Comparison of ENCODE assay signal across 1 cellular context in genomic region chr17:61248399-61248798, GRCh38.
TF ChIP-seq lines count a peak whose summit lies in the region.

No MANE protein-coding gene starts in this region.

TF ChIP-seq in GM23338, 12 proteins besides CTCF, POLR2A, EP300 and RAD21 (continued from another document):
- no peak for TF ChIP-seq ZNF462 (CRISPR knock-in tag; IDR thresholded peaks at IDR 0.05)
- TF ChIP-seq ZNF114 (CRISPR knock-in tag; IDR thresholded peaks at IDR 0.05): no peak
